In the genomic region with DNA sequence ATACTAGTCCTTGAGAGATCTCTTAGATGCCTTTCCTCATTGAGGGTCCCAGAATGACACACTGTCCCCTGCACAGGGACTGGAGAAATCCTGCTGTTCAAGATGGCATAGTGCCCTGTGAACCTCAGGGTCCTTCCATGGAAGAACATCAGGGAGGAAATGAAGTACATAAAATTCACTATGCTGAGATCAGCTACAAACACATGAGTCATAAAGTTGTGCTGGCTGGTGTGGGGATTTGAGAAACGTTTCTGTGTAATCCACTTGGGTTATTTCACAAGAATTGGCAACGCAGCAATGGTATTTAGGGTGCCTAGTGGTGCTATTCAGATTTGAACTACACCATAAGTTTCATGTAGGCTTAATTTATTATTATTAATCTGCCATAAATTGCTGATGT, we compare ENCODE assay signal across 10 cellular contexts.
DNase-seq lines count a peak whose midpoint lies in the region; ATAC-seq and TF ChIP-seq lines count a peak whose summit lies in the region.
"Had no signal": no experiment of that assay in that cellular context is flagged by ENCODE, and none has a peak within 500 bp of the region (broad histone marks: within the 10 kb centered on the region; RNA-seq: fewer than 3 reads in every experiment).

No MANE protein-coding gene starts in this region.

- CTCF ChIA-PET in HEK293 (lab: Yijun Ruan, JAX): no interaction called here

- intact Hi-C loops in heart left ventricle (cut with DNase I): loop anchor here in 4 of 10 donors (5.0 to 10.0 kb wide), 2 partner anchors 34 to 46 kb away; no protein-coding TSS in a partner anchor

- TF ChIP-seq CTCF in HEK293 (tag by site-specific recombination; IDR thresholded peaks at IDR 0.05) (no peak), heart left ventricle (IDR thresholded peaks at IDR 0.05) (no peak)

- peak; percentile 36 for ATAC-seq in T-helper 17 cell
- peak; percentile 39 to 89 (median 80) for ATAC-seq in heart left ventricle
- no peak for ATAC-seq in HG03432 (IDR thresholded peaks at IDR 0.05; ENCODE audit: unreplicated experiment)

- H3K4me1 ChIP-seq in HEK293 (ENCODE audit: control insufficient read depth, insufficient read depth, low read length): no peaks in the 10 kb centered on the region
- peaks cover 0 to 61% (median 15%) of the 10 kb centered on the region in 12 donors for H3K4me1 ChIP-seq in heart left ventricle

- DNase-seq in T-helper 17 cell (no peak), heart left ventricle (peak in 3 of 5 donors; percentile 18 to 38 (median 32)), HUDEP-2 (lab: John Stamatoyannopoulos, UW; ENCODE audit: unreplicated experiment in 76 of 76) (no peak), GM19240 (ENCODE audit: insufficient read length, low spot score) (no peak), NCI-H510A treated with DMSO at 0.1 percent for 48 hours (lab: John Stamatoyannopoulos, UW) (no peak)
- DNase-seq: cortex of kidney, OCI-M1 had no signal

- peaks cover 41% of the 10 kb centered on the region for H3K4me1 Mint-ChIP-seq in T-helper 17 cell

- H3K4me3 Mint-ChIP-seq in T-helper 17 cell: no peak overlapping the region

- no peak for TF ChIP-seq POLR2A in heart left ventricle (IDR thresholded peaks at IDR 0.05)

- no peaks in the 10 kb centered on the region for H3K27me3 Mint-ChIP-seq in T-helper 17 cell

- H3K9me3 ChIP-seq in HEK293 (ENCODE audit: control insufficient read depth, insufficient read depth, low read depth, low read length) (no peaks in the 10 kb centered on the region), T-helper 17 cell (ENCODE audit: control insufficient read depth, low read length, poor library complexity, severe bottlenecking) (no peaks in the 10 kb centered on the region), heart left ventricle (no peaks in the 10 kb centered on the region)

- H3K27me3 ChIP-seq in heart left ventricle: no peaks in the 10 kb centered on the region

- H3K4me3 ChIP-seq in HEK293 (ENCODE audit: low read depth, low read length) (no peak overlapping the region), heart left ventricle (no peak overlapping the region), skin epidermis (no peak overlapping the region)

- H3K36me3 Mint-ChIP-seq in T-helper 17 cell (ENCODE audit: low read depth): peaks cover 7% of the 10 kb centered on the region

- H3K27ac Mint-ChIP-seq in T-helper 17 cell: no peak overlapping the region

- 50 to 60% (median 57%) methylated on average over 2 of the region's 2 CpGs for WGBS in heart left ventricle, 4 donors

- no peaks in the 10 kb centered on the region for H3K36me3 ChIP-seq in HEK293 (ENCODE audit: control insufficient read depth in 2 of 2, insufficient read depth in 1 of 2, low read length in 2 of 2)
- H3K36me3 ChIP-seq in heart left ventricle: no peaks in the 10 kb centered on the region

- POLR2A ChIA-PET in HEK293 (lab: Yijun Ruan, JAX): no interaction called here

- H3K27ac ChIP-seq in HEK293 (ENCODE audit: extremely low read depth, low read depth, low read length) (no peak overlapping the region), heart left ventricle (peak overlapping the region in 9 of 12 donors; percentile 12 to 82 (median 36)), skin epidermis (peak overlapping the region in 19 of 21 experiments; percentile 2 to 71 (median 51))

TF ChIP-seq in HEK293, 187 proteins besides CTCF, POLR2A, EP300 and RAD21:
- TF ChIP-seq ZNF629 (tag by site-specific recombination; IDR thresholded peaks at IDR 0.05) (no peak), ZXDB (tag by site-specific recombination; IDR thresholded peaks at IDR 0.05) (no peak), SCRT2 (tag by site-specific recombination; IDR thresholded peaks at IDR 0.05) (no peak), HOXC10 (CRISPR knock-in tag; IDR thresholded peaks at IDR 0.05) (no peak), ZNF335 (tag by site-specific recombination; conservative IDR thresholded peaks at IDR 0.05) (peak; percentile 38; the same call in 1 of the 2 replicates), ZNF830 (tag by site-specific recombination; IDR thresholded peaks at IDR 0.05; ENCODE audit: low read depth) (no peak), ZNF24 (tag by site-specific recombination; IDR thresholded peaks at IDR 0.05) (0 out of 2 replicates have a peak, but pooled peaks have one; percentile 43), ZBTB17 (tag by site-specific recombination; IDR thresholded peaks at IDR 0.05) (no peak), ZNF473 (tag by site-specific recombination; IDR thresholded peaks at IDR 0.05) (no peak), ZBTB1 (tag by site-specific recombination; IDR thresholded peaks at IDR 0.05) (no peak), MZF1 (tag by site-specific recombination; IDR thresholded peaks at IDR 0.05; ENCODE audit: borderline replicate concordance) (0 out of 2 replicates have a peak, but pooled peaks have one; percentile 51), SETDB1 (IDR thresholded peaks at IDR 0.05; ENCODE audit: insufficient read length, low read length) (no peak), SP7 (tag by site-specific recombination; IDR thresholded peaks at IDR 0.05) (no peak)
- TF ChIP-seq, protein P1, sequence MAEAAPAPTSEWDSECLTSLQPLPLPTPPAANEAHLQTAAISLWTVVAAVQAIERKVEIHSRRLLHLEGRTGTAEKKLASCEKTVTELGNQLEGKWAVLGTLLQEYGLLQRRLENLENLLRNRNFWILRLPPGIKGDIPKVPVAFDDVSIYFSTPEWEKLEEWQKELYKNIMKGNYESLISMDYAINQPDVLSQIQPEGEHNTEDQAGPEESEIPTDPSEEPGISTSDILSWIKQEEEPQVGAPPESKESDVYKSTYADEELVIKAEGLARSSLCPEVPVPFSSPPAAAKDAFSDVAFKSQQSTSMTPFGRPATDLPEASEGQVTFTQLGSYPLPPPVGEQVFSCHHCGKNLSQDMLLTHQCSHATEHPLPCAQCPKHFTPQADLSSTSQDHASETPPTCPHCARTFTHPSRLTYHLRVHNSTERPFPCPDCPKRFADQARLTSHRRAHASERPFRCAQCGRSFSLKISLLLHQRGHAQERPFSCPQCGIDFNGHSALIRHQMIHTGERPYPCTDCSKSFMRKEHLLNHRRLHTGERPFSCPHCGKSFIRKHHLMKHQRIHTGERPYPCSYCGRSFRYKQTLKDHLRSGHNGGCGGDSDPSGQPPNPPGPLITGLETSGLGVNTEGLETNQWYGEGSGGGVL (tag by site-specific recombination; IDR thresholded peaks at IDR 0.05): no peak
- TF ChIP-seq, protein P2, sequence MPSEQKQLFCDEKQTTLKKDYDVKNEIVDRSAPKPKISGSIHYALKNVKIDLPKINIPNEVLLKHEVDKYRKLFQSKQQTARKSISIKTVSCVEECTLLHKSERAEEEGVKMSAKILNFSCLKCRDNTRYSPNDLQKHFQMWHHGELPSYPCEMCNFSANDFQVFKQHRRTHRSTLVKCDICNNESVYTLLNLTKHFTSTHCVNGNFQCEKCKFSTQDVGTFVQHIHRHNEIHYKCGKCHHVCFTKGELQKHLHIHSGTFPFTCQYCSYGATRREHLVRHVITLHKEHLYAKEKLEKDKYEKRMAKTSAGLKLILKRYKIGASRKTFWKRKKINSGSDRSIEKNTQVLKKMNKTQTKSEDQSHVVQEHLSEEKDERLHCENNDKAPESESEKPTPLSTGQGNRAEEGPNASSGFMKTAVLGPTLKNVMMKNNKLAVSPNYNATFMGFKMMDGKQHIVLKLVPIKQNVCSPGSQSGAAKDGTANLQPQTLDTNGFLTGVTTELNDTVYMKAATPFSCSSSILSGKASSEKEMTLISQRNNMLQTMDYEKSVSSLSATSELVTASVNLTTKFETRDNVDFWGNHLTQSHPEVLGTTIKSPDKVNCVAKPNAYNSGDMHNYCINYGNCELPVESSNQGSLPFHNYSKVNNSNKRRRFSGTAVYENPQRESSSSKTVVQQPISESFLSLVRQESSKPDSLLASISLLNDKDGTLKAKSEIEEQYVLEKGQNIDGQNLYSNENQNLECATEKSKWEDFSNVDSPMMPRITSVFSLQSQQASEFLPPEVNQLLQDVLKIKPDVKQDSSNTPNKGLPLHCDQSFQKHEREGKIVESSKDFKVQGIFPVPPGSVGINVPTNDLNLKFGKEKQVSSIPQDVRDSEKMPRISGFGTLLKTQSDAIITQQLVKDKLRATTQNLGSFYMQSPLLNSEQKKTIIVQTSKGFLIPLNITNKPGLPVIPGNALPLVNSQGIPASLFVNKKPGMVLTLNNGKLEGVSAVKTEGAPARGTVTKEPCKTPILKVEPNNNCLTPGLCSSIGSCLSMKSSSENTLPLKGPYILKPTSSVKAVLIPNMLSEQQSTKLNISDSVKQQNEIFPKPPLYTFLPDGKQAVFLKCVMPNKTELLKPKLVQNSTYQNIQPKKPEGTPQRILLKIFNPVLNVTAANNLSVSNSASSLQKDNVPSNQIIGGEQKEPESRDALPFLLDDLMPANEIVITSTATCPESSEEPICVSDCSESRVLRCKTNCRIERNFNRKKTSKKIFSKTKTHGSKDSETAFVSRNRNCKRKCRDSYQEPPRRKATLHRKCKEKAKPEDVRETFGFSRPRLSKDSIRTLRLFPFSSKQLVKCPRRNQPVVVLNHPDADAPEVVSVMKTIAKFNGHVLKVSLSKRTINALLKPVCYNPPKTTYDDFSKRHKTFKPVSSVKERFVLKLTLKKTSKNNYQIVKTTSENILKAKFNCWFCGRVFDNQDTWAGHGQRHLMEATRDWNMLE (tag by site-specific recombination; conservative IDR thresholded peaks at IDR 0.05; ENCODE audit: low read depth): 0 out of 2 replicates have a peak, but pooled peaks have one; percentile 11

Comparison
In these comparisons a context has a peak if more than half of its experiments do, and no peak if none do; other contexts are left out.
1. DNase-seq: peak in heart left ventricle (3 of 5); none in T-helper 17 cell (0 of 3), HUDEP-2 (0 of 76), GM19240 (single experiment) and NCI-H510A treated with DMSO at 0.1 percent for 48 hours (single experiment).